ENCODE assay signal across 8 cellular contexts in genomic region chr18:51196116-51196810, GRCh38. TPM values are rescaled to one million over a fixed set of nuclear protein-coding genes. Genes with fewer than 3 reads are reported as not detected.
DNase-seq lines count a peak whose midpoint lies in the region; ATAC-seq and TF ChIP-seq lines count a peak whose summit lies in the region.

No MANE protein-coding gene starts in this region.

- DNase-seq in COLO668 (lab: John Stamatoyannopoulos, UW; ENCODE audit: unreplicated experiment), result peak; percentile 66
- no peak for DNase-seq in H7
- peak in 1 of 2 experiments; percentile 8 for DNase-seq in PC-9
- DNase-seq in heart right ventricle, result peak; percentile 42 to 45
- DNase-seq in psoas muscle, result peak; percentile 58 to 66
- DNase-seq in SW480 (ENCODE audit: low spot score), result no peak
- no peak for DNase-seq in GDM1 (lab: John Stamatoyannopoulos, UW)

- H3K36me3 ChIP-seq in H7 (replicated peaks; ENCODE audit: control insufficient read depth, insufficient read depth, low read length) (0 out of 2 replicates have a peak, but pooled peaks cover 1% of the 10 kb centered on the region), PC-9 (ENCODE audit: low read depth) (0 out of 2 replicates have a peak, but pooled peaks cover 3% of the 10 kb centered on the region), heart right ventricle (no peaks in the 10 kb centered on the region), psoas muscle (ENCODE audit: insufficient read depth in 1 of 2, low read depth in 1 of 2) (no peaks in the 10 kb centered on the region)

- peaks cover 2% of the 10 kb centered on the region for H3K36me3 Mint-ChIP-seq in activated naive CD8-positive, alpha-beta T cell

- ATAC-seq in heart right ventricle (peak in 3 of 8 donors; percentile 0 to 1 (median 1)), psoas muscle (peak in 1 of 4 donors; percentile 2)

- peaks cover 55% of the 10 kb centered on the region for H3K79me2 ChIP-seq in PC-9 (ENCODE audit: low read depth)

- H3F3A ChIP-seq in PC-9 (ENCODE audit: insufficient read depth, low read depth), result peaks cover 20% of the 10 kb centered on the region; the same call in 1 of the 2 replicates

- H3K4me1 Mint-ChIP-seq in activated naive CD8-positive, alpha-beta T cell (ENCODE audit: low read depth), result peaks cover 41% of the 10 kb centered on the region

- H3K27me3 ChIP-seq in H7 (ENCODE audit: control insufficient read depth, insufficient read depth, low read length) (no peaks in the 10 kb centered on the region), PC-9 (ENCODE audit: insufficient read depth, low read depth) (no peaks in the 10 kb centered on the region), heart right ventricle (no peaks in the 10 kb centered on the region), psoas muscle (ENCODE audit: insufficient read depth in 3 of 3, low read length in 2 of 3) (no peaks in the 10 kb centered on the region)

- peak overlapping the region; percentile 95 for H3K4me2 ChIP-seq in PC-9

- H3K9me3 Mint-ChIP-seq in activated naive CD8-positive, alpha-beta T cell (ENCODE audit: low read depth), result no peaks in the 10 kb centered on the region

- POLR2A ChIA-PET in PC-9 (lab: Charles Lee; ENCODE audit: unreplicated experiment), result no interaction called here

- H3K4me1 ChIP-seq in PC-9 (replicated peaks; ENCODE audit: insufficient read depth), result peaks cover 19% of the 10 kb centered on the region
- peaks cover 5 to 49% (median 44%) of the 10 kb centered on the region in 9 donors for H3K4me1 ChIP-seq in heart right ventricle
- peaks cover 41% of the 10 kb centered on the region for H3K4me1 ChIP-seq in psoas muscle

- 0% methylated on average over 64 to 67 of the region's 67 CpGs for WGBS in heart right ventricle, 2 donors
- 0 to 1% (median 0%) methylated on average over 53 to 66 of the region's 67 CpGs for WGBS in psoas muscle, 3 donors

- no peaks in the 10 kb centered on the region for H3K9me3 ChIP-seq in PC-9 (ENCODE audit: insufficient read depth, low read depth)
- peaks cover 0 to 10% (median 0%) of the 10 kb centered on the region in 11 donors for H3K9me3 ChIP-seq in heart right ventricle
- no peaks in the 10 kb centered on the region for H3K9me3 ChIP-seq in psoas muscle

- intact Hi-C loops in PC-9 (cut with micrococcal nuclease; ENCODE audit: unreplicated experiment) (loop anchor here (5.0 kb wide), 2 partner anchors 41 to 59 kb away; no protein-coding TSS in a partner anchor), heart right ventricle (cut with DNase I) (loop anchor here in 5 of 10 donors (5.0 to 10.0 kb wide), 5 partner anchors 61 to 231 kb away; partner anchors contain the start of genes SMAD4 (in 2 of the 5) and ELAC1 (in 1 of the 5)), psoas muscle (cut with DNase I) (loop anchor here in 1 of 2 donors (5.0 to 10.0 kb wide), 2 partner anchors 229 to 911 kb away; partner anchors contain the start of genes CXXC1, ELAC1 and MBD1)

- H3K27ac ChIP-seq in PC-9 (peak overlapping the region; percentile 66), heart right ventricle (peak overlapping the region; percentile 89 to 99 (median 96)), psoas muscle (peak overlapping the region; percentile 88)

- H3K27me3 Mint-ChIP-seq in activated naive CD8-positive, alpha-beta T cell, result no peaks in the 10 kb centered on the region

- CTCF ChIA-PET in PC-9 (lab: Charles Lee), result no interaction called here

- no peaks in the 10 kb centered on the region for H3K9me2 ChIP-seq in PC-9 (ENCODE audit: insufficient read depth)

- H4K20me1 ChIP-seq in PC-9 (ENCODE audit: insufficient read depth), result peaks cover 20% of the 10 kb centered on the region

- H3K4me3 ChIP-seq in H7 (ENCODE audit: insufficient read depth, low read depth, low read length) (peak overlapping the region; percentile 97), PC-9 (peak overlapping the region; percentile 92), heart right ventricle (peak overlapping the region; percentile 73 to 96 (median 90)), psoas muscle (peak overlapping the region; percentile 91)

- no peak for TF ChIP-seq CTCF in PC-9 (conservative IDR thresholded peaks at IDR 0.05)
- peak in 1 of 9 donors; percentile 9 for TF ChIP-seq CTCF in heart right ventricle (IDR thresholded peaks at IDR 0.05)
- no peak for TF ChIP-seq CTCF in psoas muscle (IDR thresholded peaks at IDR 0.05)

- peak overlapping the region; percentile 82 for H3K4me3 Mint-ChIP-seq in activated naive CD8-positive, alpha-beta T cell

- no TSS peak for BruUV-seq in PC-9 (replicated peaks; lab: Mats Ljungman, UMichigan)

- peak overlapping the region; percentile 97 for H3K27ac Mint-ChIP-seq in activated naive CD8-positive, alpha-beta T cell

- peak overlapping the region; percentile 74 for H2AFZ ChIP-seq in PC-9

RNA-seq across cellular contexts. Expression of gene MEX3C, which starts 1.2 kb away (rescaled TPM):
- total RNA-seq in H7 (2014; rRNA removed; shearing (Covaris generic)), result 69.8 and 73.7 TPM in 2 replicates
- total RNA-seq in PC-9 (2021), result 21.1 and 26.2 TPM in 2 replicates
- 10 to 100 TPM; 17.2 to 24.2 (median 20.1) TPM for total RNA-seq in heart right ventricle
- polyA plus RNA-seq in heart right ventricle, result 1 to 10 TPM; 6.8 to 7.2 TPM
- 10 to 100 TPM; 13.6 to 15.1 (median 14.5) TPM for total RNA-seq in psoas muscle
- 1 to 10 TPM; 5.1 to 9.5 (median 5.8) TPM for polyA plus RNA-seq in psoas muscle

Comparison
In these comparisons a context has a peak if more than half of its experiments do, and no peak if none do; other contexts are left out.
1. DNase-seq: peak in COLO668 (single experiment), heart right ventricle (2 of 2) and psoas muscle (2 of 2); none in H7 (single experiment), SW480 (single experiment) and GDM1 (single experiment).
2. Peak in every context shown above with its lines, with median percentiles within 50 percentile points of each other: H3K4me3 ChIP-seq and H3K27ac ChIP-seq.